Comparison of ENCODE assay signal across 8 cellular contexts in genomic region chr17:42937712-42938596, GRCh38. TPM values are rescaled to one million over a fixed set of nuclear protein-coding genes. Genes with fewer than 3 reads are reported as not detected.
DNase-seq lines count a peak whose midpoint lies in the region; ATAC-seq and TF ChIP-seq lines count a peak whose summit lies in the region.

No MANE protein-coding gene starts in this region.

- no peak for TF ChIP-seq POLR2A in vagina (IDR thresholded peaks at IDR 0.05)

- H3K27me3 Mint-ChIP-seq in endodermal cell (ENCODE audit: insufficient read depth), result peaks cover 4% of the 10 kb centered on the region

- no peaks in the 10 kb centered on the region for H3K9me3 Mint-ChIP-seq in endodermal cell

- no peak overlapping the region for H3K27ac ChIP-seq in endodermal cell (ENCODE audit: low read depth, low read length)
- no peak overlapping the region for H3K27ac ChIP-seq in vagina

- H3K27me3 ChIP-seq in endodermal cell (ENCODE audit: control insufficient read depth, insufficient read depth, low read length, poor library complexity, severe bottlenecking) (no peaks in the 10 kb centered on the region), vagina (no peaks in the 10 kb centered on the region)

- no peak overlapping the region for H3K9ac ChIP-seq in endodermal cell (ENCODE audit: extremely low read depth, low read length, poor library complexity, severe bottlenecking)

- peak; percentile 8 for DNase-seq in activated naive CD4-positive, alpha-beta T cell treated with Interleukin-2 at 50 U/mL for 16 hours
- DNase-seq in activated naive CD4-positive, alpha-beta T cell (lab: John Stamatoyannopoulos, UW), result no peak
- DNase-seq in NCI-H1092 (lab: John Stamatoyannopoulos, UW) (peak; percentile 60), T1000 (lab: John Stamatoyannopoulos, UW) (peak; percentile 26), endodermal cell (peak; percentile 91), midbrain (lab: John Stamatoyannopoulos, UW) (peak; percentile 49), vagina (ENCODE audit: extremely low spot score in 2 of 2) (no peak)

- H3K27ac Mint-ChIP-seq in endodermal cell, result no peak overlapping the region

- no peaks in the 10 kb centered on the region for H3K36me3 Mint-ChIP-seq in endodermal cell (ENCODE audit: low read depth)

- no peak for ATAC-seq in HG03442 (IDR thresholded peaks at IDR 0.05; ENCODE audit: unreplicated experiment)

- intact Hi-C loops in vagina (cut with DNase I), result loop anchor here (2.0 kb wide), 1 partner anchor 91 kb away; no protein-coding TSS in a partner anchor

- WGBS in endodermal cell (ENCODE audit: insufficient coverage in 1 of 2, insufficient read length in 1 of 2), 2 experiments, result 56 to 62% methylated on average over 6 to 9 of the region's 9 CpGs

- H3K4me1 ChIP-seq in endodermal cell (ENCODE audit: control insufficient read depth, insufficient read depth, low read length) (no peaks in the 10 kb centered on the region), vagina (no peaks in the 10 kb centered on the region)

- no peak overlapping the region for H3K4me3 Mint-ChIP-seq in endodermal cell

- H3K4me3 ChIP-seq in endodermal cell (ENCODE audit: low read length), result no peak overlapping the region
- H3K4me3 ChIP-seq in vagina, result no peak overlapping the region

- H3K4me1 Mint-ChIP-seq in endodermal cell, result no peaks in the 10 kb centered on the region

- TF ChIP-seq CTCF in endodermal cell (conservative IDR thresholded peaks at IDR 0.05) (peak; percentile 88), vagina (IDR thresholded peaks at IDR 0.05) (peak; percentile 34 to 54 (median 38))

- H3K36me3 ChIP-seq in endodermal cell (ENCODE audit: control insufficient read depth, insufficient read depth, low read length), result no peaks in the 10 kb centered on the region
- no peaks in the 10 kb centered on the region for H3K36me3 ChIP-seq in vagina

- no peaks in the 10 kb centered on the region for H3K9me3 ChIP-seq in endodermal cell (ENCODE audit: control insufficient read depth, low read length)
- H3K9me3 ChIP-seq in vagina, result no peaks in the 10 kb centered on the region

RNA-seq across cellular contexts. Expression of gene AARSD1, which starts 26.3 kb away (rescaled TPM):
- total RNA-seq in endodermal cell (10 to 100 TPM; 48.7 to 50.9 TPM), vagina (53.5 TPM)
- 58.1 TPM for polyA plus RNA-seq in endodermal cell (2013, experiment 1 of 2)
- 41.9 TPM for polyA plus RNA-seq in endodermal cell (2013, experiment 2 of 2)

RNA-seq across cellular contexts. Expression of gene G6PC1, which starts 37.4 kb away (rescaled TPM):
- not detected for total RNA-seq in endodermal cell
- polyA plus RNA-seq in endodermal cell (2013, experiment 1 of 2), result not detected
- polyA plus RNA-seq in endodermal cell (2013, experiment 2 of 2), result not detected
- not detected for total RNA-seq in vagina

RNA-seq across cellular contexts. Expression of gene PTGES3L, which starts 41.9 kb away (rescaled TPM):
- total RNA-seq in endodermal cell (1 to 10 TPM; 4.6 to 7.9 TPM), vagina (1.5 TPM)
- 4.0 TPM for polyA plus RNA-seq in endodermal cell (2013, experiment 1 of 2)
- 4.7 TPM for polyA plus RNA-seq in endodermal cell (2013, experiment 2 of 2)

RNA-seq across cellular contexts. Expression of gene RUNDC1, which starts 42.4 kb away (rescaled TPM):
- 10 to 100 TPM; 17.7 to 18.5 TPM for total RNA-seq in endodermal cell
- 13.4 TPM for polyA plus RNA-seq in endodermal cell (2013, experiment 1 of 2)
- polyA plus RNA-seq in endodermal cell (2013, experiment 2 of 2), result 11.3 TPM
- 21.4 TPM for total RNA-seq in vagina

Comparison
In these comparisons a context has a peak if more than half of its experiments do, and no peak if none do; other contexts are left out.
1. DNase-seq: peak in activated naive CD4-positive, alpha-beta T cell treated with Interleukin-2 at 50 U/mL for 16 hours (single experiment), NCI-H1092 (single experiment), T1000 (single experiment), endodermal cell (single experiment) and midbrain (single experiment); none in activated naive CD4-positive, alpha-beta T cell (0 of 4) and vagina (0 of 2).